ENCODE assay signal across 8 cellular contexts in the genomic region with DNA sequence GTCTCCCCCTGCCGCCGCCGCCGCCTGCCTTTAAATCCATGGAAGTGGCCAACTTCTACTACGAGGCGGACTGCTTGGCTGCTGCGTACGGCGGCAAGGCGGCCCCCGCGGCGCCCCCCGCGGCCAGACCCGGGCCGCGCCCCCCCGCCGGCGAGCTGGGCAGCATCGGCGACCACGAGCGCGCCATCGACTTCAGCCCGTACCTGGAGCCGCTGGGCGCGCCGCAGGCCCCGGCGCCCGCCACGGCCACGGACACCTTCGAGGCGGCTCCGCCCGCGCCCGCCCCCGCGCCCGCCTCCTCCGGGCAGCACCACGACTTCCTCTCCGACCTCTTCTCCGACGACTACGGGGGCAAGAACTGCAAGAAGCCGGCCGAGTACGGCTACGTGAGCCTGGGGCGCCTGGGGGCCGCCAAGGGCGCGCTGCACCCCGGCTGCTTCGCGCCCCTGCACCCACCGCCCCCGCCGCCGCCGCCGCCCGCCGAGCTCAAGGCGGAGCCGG. TPM values are rescaled to one million over a fixed set of nuclear protein-coding genes. Genes with fewer than 3 reads are reported as not detected.
DNase-seq lines count a peak whose midpoint lies in the region; ATAC-seq and TF ChIP-seq lines count a peak whose summit lies in the region.

No MANE protein-coding gene starts in this region.

- peak overlapping the region; percentile 95 for H3K9ac ChIP-seq in Loucy (ENCODE audit: low read depth, low read length, poor library complexity, severe bottlenecking)

- H3K9me3 Mint-ChIP-seq in chondrocyte (ENCODE audit: low read depth): no peaks in the 10 kb centered on the region

- H3K9me3 ChIP-seq in Loucy (ENCODE audit: insufficient read depth, low read depth, low read length) (no peaks in the 10 kb centered on the region), lower lobe of right lung (no peaks in the 10 kb centered on the region)

- TF ChIP-seq CTCF in GM20000 (IDR thresholded peaks at IDR 0.05; ENCODE audit: extremely low read depth, missing control alignments) (no peak), Loucy (conservative IDR thresholded peaks at IDR 0.05; ENCODE audit: low read length) (no peak), chondrocyte (IDR thresholded peaks at IDR 0.05) (no peak), lower lobe of right lung (IDR thresholded peaks at IDR 0.05) (no peak)

- H3K27ac Mint-ChIP-seq in chondrocyte (ENCODE audit: unreplicated experiment): peak overlapping the region; percentile 73

- no peaks in the 10 kb centered on the region for H3F3A ChIP-seq in Loucy (ENCODE audit: low read depth)

- peak overlapping the region; percentile 100 for H3K27ac ChIP-seq in lower lobe of right lung

- intact Hi-C loops in lower lobe of right lung (cut with DNase I): no loop called here

- no peaks in the 10 kb centered on the region for H3K36me3 ChIP-seq in Loucy (ENCODE audit: insufficient read depth, low read length)
- peaks cover 27% of the 10 kb centered on the region for H3K36me3 ChIP-seq in lower lobe of right lung

- no peaks in the 10 kb centered on the region for H3K27me3 ChIP-seq in Loucy (ENCODE audit: insufficient read depth, low read length, poor library complexity, severe bottlenecking)
- H3K27me3 ChIP-seq in lower lobe of right lung (ENCODE audit: low read depth): no peaks in the 10 kb centered on the region

- H2AFZ ChIP-seq in Loucy (ENCODE audit: low read length): peak overlapping the region; percentile 89; the same call in 1 of the 2 replicates

- peak; percentile 30 to 53 for DNase-seq in AML-193 (lab: John Stamatoyannopoulos, UW)
- peak; percentile 75 for DNase-seq in GM20000 (ENCODE audit: low spot score)
- peak; percentile 45 for DNase-seq in activated CD4-positive, alpha-beta T cell treated with anti-CD3 and anti-CD28 coated beads for 1 hour
- DNase-seq in chondrocyte (ENCODE audit: low spot score): no peak
- peak; percentile 86 for DNase-seq in lower lobe of right lung
- peak; percentile 44 to 52 for DNase-seq in stimulated activated CD8-positive, alpha-beta memory T cell treated with anti-CD3 and anti-CD28 coated beads, Interleukin-15, amount 100 ng/mL, for 48 hours (ENCODE audit: low read depth in 2 of 2)

- H4K20me1 ChIP-seq in Loucy (ENCODE audit: insufficient read depth, low read length, poor library complexity, severe bottlenecking): peaks cover 13% of the 10 kb centered on the region

- no peaks in the 10 kb centered on the region for H3K9me2 ChIP-seq in Loucy (replicated peaks; ENCODE audit: low read depth, low read length)

- ATAC-seq in lower lobe of right lung (peak; percentile 6 to 9), GM19328 (IDR thresholded peaks at IDR 0.05; ENCODE audit: unreplicated experiment) (no peak)

- peak overlapping the region; percentile 97 for H3K4me3 ChIP-seq in Loucy (ENCODE audit: low read length, poor library complexity, severe bottlenecking)
- peak overlapping the region; percentile 90 for H3K4me3 ChIP-seq in lower lobe of right lung

- H3K4me3 Mint-ChIP-seq in chondrocyte (ENCODE audit: unreplicated experiment): peak overlapping the region; percentile 64

- peaks cover 9% of the 10 kb centered on the region for H3K36me3 Mint-ChIP-seq in chondrocyte (ENCODE audit: low read depth)

- H3K4me2 ChIP-seq in Loucy (ENCODE audit: low read depth, low read length, poor library complexity, severe bottlenecking): peak overlapping the region; percentile 99

- peaks cover 20% of the 10 kb centered on the region for H3K79me2 ChIP-seq in Loucy (ENCODE audit: insufficient read depth, low read length)

- H3K4me1 ChIP-seq in Loucy (ENCODE audit: insufficient read depth, low read length, poor library complexity, severe bottlenecking): peaks cover 15% of the 10 kb centered on the region
- peaks cover 49% of the 10 kb centered on the region for H3K4me1 ChIP-seq in lower lobe of right lung

- no peaks in the 10 kb centered on the region for H3K27me3 Mint-ChIP-seq in chondrocyte (ENCODE audit: low read depth)

- H3K4me1 Mint-ChIP-seq in chondrocyte (ENCODE audit: low read depth): peaks cover 35% of the 10 kb centered on the region

RNA-seq across cellular contexts. Expression of a gene that starts 0.5 kb away (rescaled TPM):
- 20.4 to 81.4 TPM (median 78.7 TPM) in 3 replicates for total RNA-seq in chondrocyte
- total RNA-seq in lower lobe of right lung: 326 TPM

RNA-seq across cellular contexts. Expression of a gene that starts 37.6 kb away (rescaled TPM):
- total RNA-seq in chondrocyte (36.8 to 42.3 TPM (median 41.4 TPM) in 3 replicates), lower lobe of right lung (27.8 TPM)
